28 cellular contexts compared by ENCODE assay signal in the genomic region with DNA sequence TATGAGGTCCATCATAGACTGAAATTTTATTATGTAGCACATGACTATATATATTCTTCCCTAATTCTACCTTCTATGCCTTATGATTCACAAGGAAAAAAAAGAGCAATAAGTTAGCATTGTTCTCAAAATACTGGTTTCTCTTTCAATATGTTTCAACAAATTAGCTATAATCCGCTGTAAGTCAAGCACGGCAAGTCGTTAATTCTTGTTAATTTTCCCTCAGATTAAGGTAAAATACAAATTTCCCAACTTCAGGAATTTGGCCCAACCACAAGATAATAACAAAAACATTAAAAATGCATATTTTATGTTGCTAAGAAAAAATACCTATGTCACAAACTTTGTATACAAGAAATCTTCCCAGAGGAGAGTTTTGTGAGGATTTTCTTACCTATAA.
"Had no signal": no experiment of that assay in that cellular context is flagged by ENCODE, and none has a peak within 500 bp of the region (broad histone marks: within the 10 kb centered on the region; RNA-seq: fewer than 3 reads in every experiment).

No MANE protein-coding gene starts in this region.

- H3K9me3 ChIP-seq: colonic mucosa, esophagus muscularis mucosa, esophagus squamous epithelium, gastrocnemius medialis, gastroesophageal sphincter had no signal

- FAIRE-seq: colon, endometrium, endothelial cell of umbilical vein, frontal cortex had no signal

- H3K36me3 ChIP-seq: colonic mucosa, esophagus muscularis mucosa, esophagus squamous epithelium, gastrocnemius medialis, gastroesophageal sphincter, heart left ventricle, heart right ventricle had no signal

- H3K27ac ChIP-seq: colonic mucosa, coronary artery, dorsolateral prefrontal cortex, epithelial cell of prostate, esophagus muscularis mucosa, esophagus squamous epithelium, foreskin keratinocyte, gastrocnemius medialis, gastroesophageal sphincter, heart left ventricle, heart right ventricle had no signal

- H3K4me1 ChIP-seq: colonic mucosa, esophagus muscularis mucosa, esophagus squamous epithelium, foreskin keratinocyte, gastrocnemius medialis, gastroesophageal sphincter, heart left ventricle, heart right ventricle had no signal

- H3K27me3 ChIP-seq: colonic mucosa, dorsolateral prefrontal cortex, esophagus muscularis mucosa, esophagus squamous epithelium, foreskin keratinocyte, gastrocnemius medialis, gastroesophageal sphincter, heart left ventricle, heart right ventricle had no signal

- ATAC-seq: effector memory CD8-positive, alpha-beta T cell; esophagus mucosa; foreskin keratinocyte; gastrocnemius medialis; gastroesophageal sphincter; heart left ventricle; heart right ventricle had no signal

- DNase-seq: colonic mucosa; cortex of kidney; dermis blood vessel endothelial cell; dorsolateral prefrontal cortex; effector CD4-positive, alpha-beta T cell; effector CD8-positive, alpha-beta T cell; effector memory CD4-positive, alpha-beta T cell; effector memory CD8-positive, alpha-beta T cell; endodermal cell; erythroblast; esophagus squamous epithelium; foreskin fibroblast; foreskin keratinocyte; foreskin melanocyte; gastrocnemius medialis; glutamatergic neuron; head of caudate nucleus; heart left ventricle; heart right ventricle had no signal

- H3K4me3 ChIP-seq: colonic mucosa, coronary artery, dorsolateral prefrontal cortex, esophagus muscularis mucosa, esophagus squamous epithelium, gastrocnemius medialis, gastroesophageal sphincter, heart left ventricle, heart right ventricle had no signal
